Comparison of ENCODE assay signal across 1 cellular context in genomic region chr7:57414415-57414814, GRCh38.
A peak's percentile ranks its signal among the peaks of the same experiment; 100 is the strongest.
TF ChIP-seq lines count a peak whose summit lies in the region.

No MANE protein-coding gene starts in this region.

TF ChIP-seq in HepG2, 621 proteins besides CTCF, POLR2A, EP300 and RAD21 (continued from another document):
- no peak for TF ChIP-seq ZNF318 (CRISPR knock-in tag; IDR thresholded peaks at IDR 0.05)
- peak; percentile 54; the same call in 1 of the 2 replicates for TF ChIP-seq MNT (IDR thresholded peaks at IDR 0.05)
- TF ChIP-seq RFXANK (CRISPR knock-in tag; IDR thresholded peaks at IDR 0.05): no peak
- no peak for TF ChIP-seq CEBPZ (IDR thresholded peaks at IDR 0.05; ENCODE audit: low read length)
